ENCODE assay signal across 17 cellular contexts in genomic region chr9:21605489-21605931, GRCh38.
A peak's percentile ranks its signal among the peaks of the same experiment; 100 is the strongest.
DNase-seq lines count a peak whose midpoint lies in the region; FAIRE-seq and TF ChIP-seq lines count a peak whose summit lies in the region.
"Had no signal": no experiment of that assay in that cellular context is flagged by ENCODE, and none has a peak within 500 bp of the region (broad histone marks: within the 10 kb centered on the region; RNA-seq: fewer than 3 reads in every experiment).

No MANE protein-coding gene starts in this region.

- peak overlapping the region; percentile 40 for H3K4me2 ChIP-seq in astrocyte (ENCODE audit: low read length)
- H3K4me2 ChIP-seq: neural progenitor cell had no signal

- H3K27me3 Mint-ChIP-seq in astrocyte (ENCODE audit: low read depth, unreplicated experiment): peaks cover 4% of the 10 kb centered on the region

- H3K27ac Mint-ChIP-seq in astrocyte (ENCODE audit: unreplicated experiment): peak overlapping the region; percentile 60
- H3K27ac Mint-ChIP-seq: activated CD4-positive, alpha-beta T cell treated with anti-CD3 and anti-CD28 coated beads, Interleukin-2, amount 10 ng/mL, durations not matched to agents 7 days and 5 days; neural progenitor cell had no signal

- no peaks in the 10 kb centered on the region for H3K79me2 ChIP-seq in astrocyte (ENCODE audit: insufficient read depth, low read length)

- intact Hi-C loops in tibial artery (cut with DNase I; ENCODE audit: low total_unique reads): no loop called here

- H3K4me3 ChIP-seq in AG04449 (ENCODE audit: low read depth, low read length): no peak overlapping the region
- no peak overlapping the region for H3K4me3 ChIP-seq in HFF-Myc (replicated peaks; ENCODE audit: low read depth, low read length)
- H3K4me3 ChIP-seq in astrocyte (ENCODE audit: insufficient read depth, low read depth, low read length): no peak overlapping the region
- H3K4me3 ChIP-seq in kidney epithelial cell (ENCODE audit: low read depth, low read length): no peak overlapping the region
- no peak overlapping the region for H3K4me3 ChIP-seq in effector memory CD4-positive, alpha-beta T cell (ENCODE audit: insufficient read depth, low read depth, low read length, poor library complexity, severe bottlenecking)
- H3K4me3 ChIP-seq in tibial artery: no peak overlapping the region
- H3K4me3 ChIP-seq: HAP-1, neural progenitor cell, skin epidermis had no signal

- H3K36me3 Mint-ChIP-seq in astrocyte (ENCODE audit: low read depth, unreplicated experiment): no peaks in the 10 kb centered on the region
- H3K36me3 Mint-ChIP-seq: neural progenitor cell had no signal

- no peak overlapping the region for H3K4me3 Mint-ChIP-seq in astrocyte (ENCODE audit: unreplicated experiment)
- H3K4me3 Mint-ChIP-seq: activated CD4-positive, alpha-beta T cell treated with anti-CD3 and anti-CD28 coated beads, Interleukin-2, amount 10 ng/mL, durations not matched to agents 7 days and 5 days; neural progenitor cell had no signal

- DNase-seq in AG04449 (ENCODE audit: low read depth, low spot score) (peak; percentile 83), HFF-Myc (ENCODE audit: extremely low read depth, low read depth) (peak; percentile 26), astrocyte (ENCODE audit: low read depth) (peak; percentile 99), kidney epithelial cell (ENCODE audit: low read depth) (peak; percentile 41), NCI-H526 treated with DMSO at 0.1 percent for 48 hours (lab: John Stamatoyannopoulos, UW) (no peak), tibial artery (no peak)
- no peak for DNase-seq in activated CD8-positive, alpha-beta memory T cell treated with anti-CD3 and anti-CD28 coated beads, Interleukin-2, amount 50 U/mL, for 4 hours
- no peak for DNase-seq in effector memory CD4-positive, alpha-beta T cell
- DNase-seq: activated CD4-positive, alpha-beta T cell treated with anti-CD3 and anti-CD28 coated beads, Interleukin-2, amount 10 ng/mL, durations not matched to agents 7 days and 5 days; cortex of kidney; NCI-H187 treated with DMSO at 0.1 percent for 48 hours; SHP77; stimulated activated naive CD4-positive, alpha-beta T cell; T-helper 9 cell had no signal

- no peaks in the 10 kb centered on the region for H4K20me1 ChIP-seq in astrocyte (ENCODE audit: insufficient read depth, low read length)

- H3K36me3 ChIP-seq in astrocyte (ENCODE audit: insufficient read depth, low read length) (no peaks in the 10 kb centered on the region), kidney epithelial cell (ENCODE audit: control insufficient read depth, insufficient read depth, low read length) (no peaks in the 10 kb centered on the region), tibial artery (no peaks in the 10 kb centered on the region)
- H3K36me3 ChIP-seq in effector memory CD4-positive, alpha-beta T cell (ENCODE audit: control insufficient read depth, insufficient read depth, low read length): no peaks in the 10 kb centered on the region
- H3K36me3 ChIP-seq: HAP-1, neural progenitor cell had no signal

- peaks cover 14% of the 10 kb centered on the region for H3K4me1 Mint-ChIP-seq in astrocyte (ENCODE audit: low read depth, unreplicated experiment)

- H3K9ac ChIP-seq in astrocyte (ENCODE audit: low read length): peak overlapping the region; percentile 25
- H3K9ac ChIP-seq: neural progenitor cell had no signal

- CTCF ChIA-PET in AG04449 (lab: Yijun Ruan, JAX): interaction anchor here (0.7 to 1.5 kb wide), 4 partner anchors 13 to 187 kb away, joined by 3 to 6 read pairs (median 3); no protein-coding TSS in a partner anchor

- peaks cover 20% of the 10 kb centered on the region for H3K4me1 ChIP-seq in astrocyte (ENCODE audit: insufficient read depth, low read length)
- no peaks in the 10 kb centered on the region for H3K4me1 ChIP-seq in effector memory CD4-positive, alpha-beta T cell (ENCODE audit: control insufficient read depth, insufficient read depth, low read length, poor library complexity, severe bottlenecking)
- no peaks in the 10 kb centered on the region for H3K4me1 ChIP-seq in tibial artery
- H3K4me1 ChIP-seq: HAP-1, neural progenitor cell had no signal

- peak; percentile 54 for FAIRE-seq in astrocyte (lab: Jason Lieb, UNC)

- H3K27me3 ChIP-seq in astrocyte (ENCODE audit: insufficient read depth, low read length) (no peaks in the 10 kb centered on the region), kidney epithelial cell (ENCODE audit: control insufficient read depth, insufficient read depth, low read length) (no peaks in the 10 kb centered on the region), tibial artery (peaks cover 0 to 6% of the 10 kb centered on the region in 2 donors)
- H3K27me3 ChIP-seq in effector memory CD4-positive, alpha-beta T cell (replicated peaks; ENCODE audit: control insufficient read depth, insufficient read depth, low read length, poor library complexity, severe bottlenecking): no peaks in the 10 kb centered on the region
- H3K27me3 ChIP-seq: neural progenitor cell had no signal

- POLR2A ChIA-PET in AG04449 (lab: Yijun Ruan, JAX): interaction anchor here (0.7 to 1.0 kb wide), 3 partner anchors 14 to 173 kb away, joined by 3 to 4 read pairs (median 3); no protein-coding TSS in a partner anchor

- H2AFZ ChIP-seq in astrocyte (ENCODE audit: low read depth, low read length): peak overlapping the region; percentile 52
- H2AFZ ChIP-seq: neural progenitor cell had no signal

- H3K9me3 ChIP-seq in astrocyte (ENCODE audit: insufficient read depth, low read depth, low read length) (no peaks in the 10 kb centered on the region), tibial artery (no peaks in the 10 kb centered on the region)
- H3K9me3 ChIP-seq in effector memory CD4-positive, alpha-beta T cell (ENCODE audit: control insufficient read depth, low read length): no peaks in the 10 kb centered on the region
- H3K9me3 ChIP-seq: HAP-1 had no signal

- TF ChIP-seq CTCF in AG04449 (IDR thresholded peaks at IDR 0.05; ENCODE audit: insufficient read depth, low read length, missing control alignments) (no peak), HFF-Myc (IDR thresholded peaks at IDR 0.05; ENCODE audit: low read depth, low read length, missing control alignments) (no peak), astrocyte (IDR thresholded peaks at IDR 0.05; ENCODE audit: insufficient read depth, low read depth, low read length) (no peak), kidney epithelial cell (IDR thresholded peaks at IDR 0.05; ENCODE audit: insufficient read depth, low read length, poor library complexity, severe bottlenecking) (no peak), tibial artery (IDR thresholded peaks at IDR 0.05) (no peak)

- H3K9me3 Mint-ChIP-seq in astrocyte (ENCODE audit: unreplicated experiment): no peaks in the 10 kb centered on the region
- H3K9me3 Mint-ChIP-seq: neural progenitor cell had no signal

- H3K27ac ChIP-seq in astrocyte (ENCODE audit: low read depth, low read length) (peak overlapping the region; percentile 50), tibial artery (no peak overlapping the region)
- no peak overlapping the region for H3K27ac ChIP-seq in effector memory CD4-positive, alpha-beta T cell (ENCODE audit: insufficient read depth, low read length, poor library complexity, severe bottlenecking)
- H3K27ac ChIP-seq: neural progenitor cell had no signal

Comparison
In these comparisons a context has a peak if more than half of its experiments do, and no peak if none do; other contexts are left out.
1. DNase-seq: peak in AG04449 (single experiment), HFF-Myc (single experiment), astrocyte (single experiment) and kidney epithelial cell (single experiment); none in NCI-H526 treated with DMSO at 0.1 percent for 48 hours (single experiment), activated CD8-positive, alpha-beta memory T cell treated with anti-CD3 and anti-CD28 coated beads, Interleukin-2, amount 50 U/mL, for 4 hours (single experiment), effector memory CD4-positive, alpha-beta T cell (0 of 3) and tibial artery (0 of 2).